14 cellular contexts compared by ENCODE assay signal in genomic region chr12:97275261-97276197, GRCh38.
A peak's percentile ranks its signal among the peaks of the same experiment; 100 is the strongest.
DNase-seq lines count a peak whose midpoint lies in the region; ATAC-seq and TF ChIP-seq lines count a peak whose summit lies in the region.
"Had no signal": no experiment of that assay in that cellular context is flagged by ENCODE, and none has a peak within 500 bp of the region (broad histone marks: within the 10 kb centered on the region; RNA-seq: fewer than 3 reads in every experiment).

No MANE protein-coding gene starts in this region.

- H4K8ac ChIP-seq in neuronal stem cell (ENCODE audit: low read depth, low read length), result no peak overlapping the region

- no peak overlapping the region for H2BK120ac ChIP-seq in neuronal stem cell (ENCODE audit: low read depth, low read length)

- no peaks in the 10 kb centered on the region for H4K20me1 ChIP-seq in osteoblast (ENCODE audit: insufficient read depth, low read length)

- H3K27ac Mint-ChIP-seq in naive thymus-derived CD8-positive, alpha-beta T cell, result no peak overlapping the region
- H3K27ac Mint-ChIP-seq: activated CD4-positive, alpha-beta T cell treated with anti-CD3 and anti-CD28 coated beads for 36 hours; IgD-negative memory B cell; stimulated activated memory B cell treated with anti-CD40 and anti-IgM and Interleukin-4, amounts not matched to agents 10 μg/mL and 1 μg/mL and 100 μg/mL, for 72 hours had no signal

- H3K9me3 Mint-ChIP-seq in naive thymus-derived CD8-positive, alpha-beta T cell, result peaks cover 0 to 18% (median 0%) of the 10 kb centered on the region in 9 donors
- H3K9me3 Mint-ChIP-seq: IgD-negative memory B cell; stimulated activated memory B cell treated with anti-CD40 and anti-IgM and Interleukin-4, amounts not matched to agents 10 μg/mL and 1 μg/mL and 100 μg/mL, for 72 hours had no signal

- ATAC-seq in left cardiac atrium (no peak), GM21528 (IDR thresholded peaks at IDR 0.05; ENCODE audit: low FRiP score, unreplicated experiment) (no peak)
- no peak for ATAC-seq in naive thymus-derived CD8-positive, alpha-beta T cell
- ATAC-seq: activated CD4-positive, alpha-beta T cell treated with anti-CD3 and anti-CD28 coated beads for 36 hours; stimulated activated memory B cell treated with anti-CD40 and anti-IgM and Interleukin-4, amounts not matched to agents 10 μg/mL and 1 μg/mL and 100 μg/mL, for 72 hours had no signal

- no peak overlapping the region for H3K4me3 Mint-ChIP-seq in naive thymus-derived CD8-positive, alpha-beta T cell
- H3K4me3 Mint-ChIP-seq: activated CD4-positive, alpha-beta T cell treated with anti-CD3 and anti-CD28 coated beads for 36 hours; stimulated activated memory B cell treated with anti-CD40 and anti-IgM and Interleukin-4, amounts not matched to agents 10 μg/mL and 1 μg/mL and 100 μg/mL, for 72 hours had no signal

- no peaks in the 10 kb centered on the region for H3K79me2 ChIP-seq in osteoblast (ENCODE audit: insufficient read depth, low read length)

- H3K18ac ChIP-seq in neuronal stem cell (ENCODE audit: low read length), result peak overlapping the region; percentile 80

- H3K4me1 ChIP-seq in neuronal stem cell (ENCODE audit: control insufficient read depth in 2 of 2, insufficient read depth in 1 of 2, low read depth in 1 of 2, low read length in 2 of 2), result peaks cover 25 to 45% of the 10 kb centered on the region in 2 donors
- H3K4me1 ChIP-seq in osteoblast (ENCODE audit: insufficient read depth, low read length), result no peaks in the 10 kb centered on the region
- H3K4me1 ChIP-seq: SJSA1 had no signal

- peak overlapping the region; percentile 98 for H3K27ac ChIP-seq in neuronal stem cell (replicated peaks; ENCODE audit: low read length)
- H3K27ac ChIP-seq in osteoblast (ENCODE audit: low read depth, low read length), result no peak overlapping the region
- H3K27ac ChIP-seq: SJSA1 had no signal

- no peak overlapping the region for H3K14ac ChIP-seq in neuronal stem cell (ENCODE audit: low read length)

- WGBS in neuronal stem cell (ENCODE audit: extremely low coverage in 2 of 2, insufficient read length in 2 of 2, insufficient replicate concordance in 1 of 2), 2 donors, result no CpG with 5 or more reads among the region's 21 CpGs

- no peak overlapping the region for H2BK12ac ChIP-seq in neuronal stem cell (ENCODE audit: low read length)

- H3K4me2 ChIP-seq in neuronal stem cell (ENCODE audit: insufficient read depth, low read length, poor library complexity, severe bottlenecking), result peak overlapping the region; percentile 48
- H3K4me2 ChIP-seq in osteoblast (ENCODE audit: insufficient read depth, low read length), result no peak overlapping the region

- H3K79me1 ChIP-seq in neuronal stem cell (ENCODE audit: low read depth, low read length), result no peaks in the 10 kb centered on the region

- no peak for TF ChIP-seq CTCF in osteoblast (IDR thresholded peaks at IDR 0.05; ENCODE audit: extremely low read depth, low read depth, low read length)

- peak; percentile 13 for DNase-seq in DMS79 (lab: John Stamatoyannopoulos, UW)
- DNase-seq in NCI-H526 treated with DMSO at 0.1 percent for 48 hours (lab: John Stamatoyannopoulos, UW), result peak; percentile 79
- peak in 50 of 51 donors; percentile 8 to 91 (median 68) for DNase-seq in hypothalamus (lab: John Stamatoyannopoulos, UW)
- DNase-seq in neuronal stem cell (ENCODE audit: low spot score), result peak; percentile 92
- no peak for DNase-seq in left cardiac atrium
- DNase-seq in osteoblast (ENCODE audit: insufficient read length, low spot score, missing footprints), result no peak
- DNase-seq in naive thymus-derived CD8-positive, alpha-beta T cell, result no peak
- DNase-seq: activated CD4-positive, alpha-beta T cell treated with anti-CD3 and anti-CD28 coated beads for 36 hours; activated gamma-delta T cell treated with Interleukin-2 at 50 U/mL for 16 hours; NCI-H510A had no signal

- H3K9me3 ChIP-seq in neuronal stem cell (replicated peaks in 1 of 2; ENCODE audit: control insufficient read depth in 2 of 2, insufficient read depth in 1 of 2, low read depth in 1 of 2, low read length in 2 of 2) (peaks cover 4 to 15% of the 10 kb centered on the region in 2 donors), osteoblast (ENCODE audit: low read depth, low read length) (no peaks in the 10 kb centered on the region)
- H3K9me3 ChIP-seq: SJSA1 had no signal

- peak overlapping the region in 1 of 2 donors; percentile 20 for H3K4me3 ChIP-seq in neuronal stem cell (ENCODE audit: low read length in 2 of 2)
- H3K4me3 ChIP-seq in osteoblast (ENCODE audit: insufficient read depth, low read length), result no peak overlapping the region
- H3K4me3 ChIP-seq: SJSA1 had no signal

- peak overlapping the region; percentile 31 for H4K91ac ChIP-seq in neuronal stem cell (ENCODE audit: low read depth, low read length, poor library complexity)

- H3K27me3 Mint-ChIP-seq in naive thymus-derived CD8-positive, alpha-beta T cell, result peaks cover 13 to 51% (median 22%) of the 10 kb centered on the region in 5 donors

- no peak overlapping the region for H2AK5ac ChIP-seq in neuronal stem cell (ENCODE audit: low read depth, low read length)

- H2BK5ac ChIP-seq in neuronal stem cell (ENCODE audit: low read length), result peak overlapping the region; percentile 8

- no peak overlapping the region for H3K4ac ChIP-seq in neuronal stem cell (ENCODE audit: low read length)

- H3K9ac ChIP-seq in neuronal stem cell (ENCODE audit: low read depth, low read length, poor library complexity), result no peak overlapping the region

- H3K36me3 Mint-ChIP-seq in naive thymus-derived CD8-positive, alpha-beta T cell, result peaks cover 0 to 7% (median 0%) of the 10 kb centered on the region in 3 donors
- H3K36me3 Mint-ChIP-seq: IgD-negative memory B cell; stimulated activated memory B cell treated with anti-CD40 and anti-IgM and Interleukin-4, amounts not matched to agents 10 μg/mL and 1 μg/mL and 100 μg/mL, for 72 hours had no signal

- H3K4me1 Mint-ChIP-seq in naive thymus-derived CD8-positive, alpha-beta T cell, result no peaks in the 10 kb centered on the region
- H3K4me1 Mint-ChIP-seq: activated CD4-positive, alpha-beta T cell treated with anti-CD3 and anti-CD28 coated beads for 36 hours had no signal

- H2AFZ ChIP-seq in neuronal stem cell (ENCODE audit: low read length), result peak overlapping the region; percentile 48
- no peak overlapping the region for H2AFZ ChIP-seq in osteoblast (ENCODE audit: low read length)

- H2BK15ac ChIP-seq in neuronal stem cell (ENCODE audit: low read length), result no peak overlapping the region

- no peak overlapping the region for H3K23ac ChIP-seq in neuronal stem cell (ENCODE audit: low read depth, low read length, poor library complexity)

- intact Hi-C loops in left cardiac atrium (cut with DNase I), result no loop called here

- POLR2A ChIA-PET in naive thymus-derived CD8-positive, alpha-beta T cell (lab: Charles Lee), result no interaction called here

- H3K27me3 ChIP-seq in neuronal stem cell (ENCODE audit: control insufficient read depth in 3 of 3, insufficient read depth in 3 of 3, low read depth in 1 of 3, low read length in 3 of 3) (no peaks in the 10 kb centered on the region), osteoblast (ENCODE audit: insufficient read depth, low read length) (no peaks in the 10 kb centered on the region)

- H3K36me3 ChIP-seq in neuronal stem cell (replicated peaks in 1 of 2; ENCODE audit: control insufficient read depth in 2 of 2, insufficient read depth in 2 of 2, low read length in 2 of 2), result peaks cover 0 to 1% of the 10 kb centered on the region in 2 donors
- no peaks in the 10 kb centered on the region for H3K36me3 ChIP-seq in osteoblast (ENCODE audit: insufficient read depth, low read length)
- H3K36me3 ChIP-seq: SJSA1 had no signal

Comparison
In these comparisons a context has a peak if more than half of its experiments do, and no peak if none do; other contexts are left out.
1. DNase-seq: peak in DMS79 (single experiment), NCI-H526 treated with DMSO at 0.1 percent for 48 hours (single experiment), hypothalamus (50 of 51) and neuronal stem cell (single experiment); none in left cardiac atrium (single experiment), osteoblast (single experiment) and naive thymus-derived CD8-positive, alpha-beta T cell (0 of 10).